ENCODE assay signal across 1 cellular context in the genomic region with DNA sequence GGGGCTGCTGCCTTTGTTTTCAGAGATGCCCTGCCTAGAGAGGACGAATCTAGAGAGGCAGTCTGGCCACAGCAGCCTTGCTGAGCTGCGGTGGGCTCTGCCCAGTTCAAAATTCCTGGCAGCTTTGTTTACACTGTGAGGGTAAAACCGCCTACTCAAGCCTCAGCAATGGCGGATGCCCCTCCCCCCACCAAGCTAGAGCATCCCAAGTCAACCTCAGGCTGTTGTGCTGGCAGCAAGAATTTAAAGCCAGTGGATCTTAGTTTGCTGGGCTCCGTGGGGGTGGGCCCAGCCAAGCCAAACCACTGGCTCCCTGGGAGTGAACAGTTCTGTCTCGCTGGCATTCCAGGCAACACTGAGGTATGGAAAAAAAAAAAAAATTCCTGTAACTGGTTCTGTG.
TF ChIP-seq lines count a peak whose summit lies in the region.

No MANE protein-coding gene starts in this region.

TF ChIP-seq in WTC11, 78 proteins besides CTCF, POLR2A, EP300 and RAD21 (continued from another document):
- TF ChIP-seq, protein P1, sequence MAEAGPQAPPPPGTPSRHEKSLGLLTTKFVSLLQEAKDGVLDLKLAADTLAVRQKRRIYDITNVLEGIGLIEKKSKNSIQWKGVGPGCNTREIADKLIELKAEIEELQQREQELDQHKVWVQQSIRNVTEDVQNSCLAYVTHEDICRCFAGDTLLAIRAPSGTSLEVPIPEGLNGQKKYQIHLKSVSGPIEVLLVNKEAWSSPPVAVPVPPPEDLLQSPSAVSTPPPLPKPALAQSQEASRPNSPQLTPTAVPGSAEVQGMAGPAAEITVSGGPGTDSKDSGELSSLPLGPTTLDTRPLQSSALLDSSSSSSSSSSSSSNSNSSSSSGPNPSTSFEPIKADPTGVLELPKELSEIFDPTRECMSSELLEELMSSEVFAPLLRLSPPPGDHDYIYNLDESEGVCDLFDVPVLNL (CRISPR knock-in tag; IDR thresholded peaks at IDR 0.05; ENCODE audit: borderline replicate concordance, low read depth): no peak
- TF ChIP-seq, protein P2, sequence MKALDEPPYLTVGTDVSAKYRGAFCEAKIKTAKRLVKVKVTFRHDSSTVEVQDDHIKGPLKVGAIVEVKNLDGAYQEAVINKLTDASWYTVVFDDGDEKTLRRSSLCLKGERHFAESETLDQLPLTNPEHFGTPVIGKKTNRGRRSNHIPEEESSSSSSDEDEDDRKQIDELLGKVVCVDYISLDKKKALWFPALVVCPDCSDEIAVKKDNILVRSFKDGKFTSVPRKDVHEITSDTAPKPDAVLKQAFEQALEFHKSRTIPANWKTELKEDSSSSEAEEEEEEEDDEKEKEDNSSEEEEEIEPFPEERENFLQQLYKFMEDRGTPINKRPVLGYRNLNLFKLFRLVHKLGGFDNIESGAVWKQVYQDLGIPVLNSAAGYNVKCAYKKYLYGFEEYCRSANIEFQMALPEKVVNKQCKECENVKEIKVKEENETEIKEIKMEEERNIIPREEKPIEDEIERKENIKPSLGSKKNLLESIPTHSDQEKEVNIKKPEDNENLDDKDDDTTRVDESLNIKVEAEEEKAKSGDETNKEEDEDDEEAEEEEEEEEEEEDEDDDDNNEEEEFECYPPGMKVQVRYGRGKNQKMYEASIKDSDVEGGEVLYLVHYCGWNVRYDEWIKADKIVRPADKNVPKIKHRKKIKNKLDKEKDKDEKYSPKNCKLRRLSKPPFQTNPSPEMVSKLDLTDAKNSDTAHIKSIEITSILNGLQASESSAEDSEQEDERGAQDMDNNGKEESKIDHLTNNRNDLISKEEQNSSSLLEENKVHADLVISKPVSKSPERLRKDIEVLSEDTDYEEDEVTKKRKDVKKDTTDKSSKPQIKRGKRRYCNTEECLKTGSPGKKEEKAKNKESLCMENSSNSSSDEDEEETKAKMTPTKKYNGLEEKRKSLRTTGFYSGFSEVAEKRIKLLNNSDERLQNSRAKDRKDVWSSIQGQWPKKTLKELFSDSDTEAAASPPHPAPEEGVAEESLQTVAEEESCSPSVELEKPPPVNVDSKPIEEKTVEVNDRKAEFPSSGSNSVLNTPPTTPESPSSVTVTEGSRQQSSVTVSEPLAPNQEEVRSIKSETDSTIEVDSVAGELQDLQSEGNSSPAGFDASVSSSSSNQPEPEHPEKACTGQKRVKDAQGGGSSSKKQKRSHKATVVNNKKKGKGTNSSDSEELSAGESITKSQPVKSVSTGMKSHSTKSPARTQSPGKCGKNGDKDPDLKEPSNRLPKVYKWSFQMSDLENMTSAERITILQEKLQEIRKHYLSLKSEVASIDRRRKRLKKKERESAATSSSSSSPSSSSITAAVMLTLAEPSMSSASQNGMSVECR (CRISPR knock-in tag; IDR thresholded peaks at IDR 0.05; ENCODE audit: borderline replicate concordance): no peak
- TF ChIP-seq ZNF121 (CRISPR knock-in tag; IDR thresholded peaks at IDR 0.05) (no peak), SP1 (CRISPR knock-in tag; conservative IDR thresholded peaks at IDR 0.05) (no peak), SMAD4 (CRISPR knock-in tag; IDR thresholded peaks at IDR 0.05) (no peak), GABPB1 (CRISPR knock-in tag; IDR thresholded peaks at IDR 0.05) (no peak), ATF1 (CRISPR knock-in tag; IDR thresholded peaks at IDR 0.05) (no peak), ZNF396 (CRISPR knock-in tag; IDR thresholded peaks at IDR 0.05; ENCODE audit: borderline replicate concordance) (no peak), CREM (CRISPR knock-in tag; IDR thresholded peaks at IDR 0.05) (no peak), ESRRA (CRISPR knock-in tag; IDR thresholded peaks at IDR 0.05; ENCODE audit: borderline replicate concordance) (no peak)
- TF ChIP-seq, protein P3, sequence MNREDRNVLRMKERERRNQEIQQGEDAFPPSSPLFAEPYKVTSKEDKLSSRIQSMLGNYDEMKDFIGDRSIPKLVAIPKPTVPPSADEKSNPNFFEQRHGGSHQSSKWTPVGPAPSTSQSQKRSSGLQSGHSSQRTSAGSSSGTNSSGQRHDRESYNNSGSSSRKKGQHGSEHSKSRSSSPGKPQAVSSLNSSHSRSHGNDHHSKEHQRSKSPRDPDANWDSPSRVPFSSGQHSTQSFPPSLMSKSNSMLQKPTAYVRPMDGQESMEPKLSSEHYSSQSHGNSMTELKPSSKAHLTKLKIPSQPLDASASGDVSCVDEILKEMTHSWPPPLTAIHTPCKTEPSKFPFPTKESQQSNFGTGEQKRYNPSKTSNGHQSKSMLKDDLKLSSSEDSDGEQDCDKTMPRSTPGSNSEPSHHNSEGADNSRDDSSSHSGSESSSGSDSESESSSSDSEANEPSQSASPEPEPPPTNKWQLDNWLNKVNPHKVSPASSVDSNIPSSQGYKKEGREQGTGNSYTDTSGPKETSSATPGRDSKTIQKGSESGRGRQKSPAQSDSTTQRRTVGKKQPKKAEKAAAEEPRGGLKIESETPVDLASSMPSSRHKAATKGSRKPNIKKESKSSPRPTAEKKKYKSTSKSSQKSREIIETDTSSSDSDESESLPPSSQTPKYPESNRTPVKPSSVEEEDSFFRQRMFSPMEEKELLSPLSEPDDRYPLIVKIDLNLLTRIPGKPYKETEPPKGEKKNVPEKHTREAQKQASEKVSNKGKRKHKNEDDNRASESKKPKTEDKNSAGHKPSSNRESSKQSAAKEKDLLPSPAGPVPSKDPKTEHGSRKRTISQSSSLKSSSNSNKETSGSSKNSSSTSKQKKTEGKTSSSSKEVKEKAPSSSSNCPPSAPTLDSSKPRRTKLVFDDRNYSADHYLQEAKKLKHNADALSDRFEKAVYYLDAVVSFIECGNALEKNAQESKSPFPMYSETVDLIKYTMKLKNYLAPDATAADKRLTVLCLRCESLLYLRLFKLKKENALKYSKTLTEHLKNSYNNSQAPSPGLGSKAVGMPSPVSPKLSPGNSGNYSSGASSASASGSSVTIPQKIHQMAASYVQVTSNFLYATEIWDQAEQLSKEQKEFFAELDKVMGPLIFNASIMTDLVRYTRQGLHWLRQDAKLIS (CRISPR knock-in tag; IDR thresholded peaks at IDR 0.05; ENCODE audit: borderline replicate concordance): no peak
- TF ChIP-seq, protein P4, sequence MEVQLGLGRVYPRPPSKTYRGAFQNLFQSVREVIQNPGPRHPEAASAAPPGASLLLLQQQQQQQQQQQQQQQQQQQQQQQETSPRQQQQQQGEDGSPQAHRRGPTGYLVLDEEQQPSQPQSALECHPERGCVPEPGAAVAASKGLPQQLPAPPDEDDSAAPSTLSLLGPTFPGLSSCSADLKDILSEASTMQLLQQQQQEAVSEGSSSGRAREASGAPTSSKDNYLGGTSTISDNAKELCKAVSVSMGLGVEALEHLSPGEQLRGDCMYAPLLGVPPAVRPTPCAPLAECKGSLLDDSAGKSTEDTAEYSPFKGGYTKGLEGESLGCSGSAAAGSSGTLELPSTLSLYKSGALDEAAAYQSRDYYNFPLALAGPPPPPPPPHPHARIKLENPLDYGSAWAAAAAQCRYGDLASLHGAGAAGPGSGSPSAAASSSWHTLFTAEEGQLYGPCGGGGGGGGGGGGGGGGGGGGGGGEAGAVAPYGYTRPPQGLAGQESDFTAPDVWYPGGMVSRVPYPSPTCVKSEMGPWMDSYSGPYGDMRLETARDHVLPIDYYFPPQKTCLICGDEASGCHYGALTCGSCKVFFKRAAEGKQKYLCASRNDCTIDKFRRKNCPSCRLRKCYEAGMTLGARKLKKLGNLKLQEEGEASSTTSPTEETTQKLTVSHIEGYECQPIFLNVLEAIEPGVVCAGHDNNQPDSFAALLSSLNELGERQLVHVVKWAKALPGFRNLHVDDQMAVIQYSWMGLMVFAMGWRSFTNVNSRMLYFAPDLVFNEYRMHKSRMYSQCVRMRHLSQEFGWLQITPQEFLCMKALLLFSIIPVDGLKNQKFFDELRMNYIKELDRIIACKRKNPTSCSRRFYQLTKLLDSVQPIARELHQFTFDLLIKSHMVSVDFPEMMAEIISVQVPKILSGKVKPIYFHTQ (CRISPR knock-in tag; IDR thresholded peaks at IDR 0.05): no peak
- TF ChIP-seq, protein P5, sequence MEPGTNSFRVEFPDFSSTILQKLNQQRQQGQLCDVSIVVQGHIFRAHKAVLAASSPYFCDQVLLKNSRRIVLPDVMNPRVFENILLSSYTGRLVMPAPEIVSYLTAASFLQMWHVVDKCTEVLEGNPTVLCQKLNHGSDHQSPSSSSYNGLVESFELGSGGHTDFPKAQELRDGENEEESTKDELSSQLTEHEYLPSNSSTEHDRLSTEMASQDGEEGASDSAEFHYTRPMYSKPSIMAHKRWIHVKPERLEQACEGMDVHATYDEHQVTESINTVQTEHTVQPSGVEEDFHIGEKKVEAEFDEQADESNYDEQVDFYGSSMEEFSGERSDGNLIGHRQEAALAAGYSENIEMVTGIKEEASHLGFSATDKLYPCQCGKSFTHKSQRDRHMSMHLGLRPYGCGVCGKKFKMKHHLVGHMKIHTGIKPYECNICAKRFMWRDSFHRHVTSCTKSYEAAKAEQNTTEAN (CRISPR knock-in tag; IDR thresholded peaks at IDR 0.05): no peak
